ENCODE assay signal across 19 cellular contexts in the genomic region with DNA sequence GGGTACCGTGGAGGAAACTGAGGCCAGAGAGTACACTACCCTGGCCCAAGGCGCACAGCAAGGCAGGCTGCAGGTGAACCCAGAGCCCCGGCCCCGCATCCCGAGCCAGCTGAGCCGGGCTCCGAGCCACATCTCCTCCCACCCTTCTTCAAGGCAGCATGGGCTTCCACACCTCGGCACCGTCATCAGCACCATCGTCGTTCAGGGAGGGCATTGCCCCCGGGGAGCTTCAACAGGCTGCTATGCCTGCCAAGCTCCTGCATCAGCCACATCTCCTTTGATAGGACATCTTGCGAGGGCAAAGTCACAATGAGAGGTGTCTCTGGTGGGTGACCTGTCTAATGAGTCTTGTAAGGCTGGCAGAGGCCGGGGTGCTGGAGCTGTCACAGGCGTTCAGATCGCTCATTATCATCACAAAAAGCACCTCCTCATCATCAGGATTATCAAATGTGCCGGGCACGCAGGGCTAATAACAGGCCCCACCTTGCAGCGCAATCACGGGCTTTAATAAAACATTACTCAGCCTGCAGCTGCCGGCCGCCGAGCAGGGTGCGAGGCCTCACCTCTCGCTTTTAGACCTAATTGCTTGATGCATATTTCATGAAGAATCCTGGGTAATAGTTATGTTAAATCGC. TPM values are rescaled to one million over a fixed set of nuclear protein-coding genes. Genes with fewer than 3 reads are reported as not detected.
A peak's percentile ranks its signal among the peaks of the same experiment; 100 is the strongest.
DNase-seq lines count a peak whose midpoint lies in the region; ATAC-seq and TF ChIP-seq lines count a peak whose summit lies in the region.
"Had no signal": no experiment of that assay in that cellular context is flagged by ENCODE, and none has a peak within 500 bp of the region (broad histone marks: within the 10 kb centered on the region; RNA-seq: fewer than 3 reads in every experiment).

No MANE protein-coding gene starts in this region.

- DNase-seq in activated effector memory CD4-positive, alpha-beta T cell treated with anti-CD3 and anti-CD28 coated beads, Interleukin-2, amount 50 U/mL, for 16 hours, result peak; percentile 36
- DNase-seq in activated effector memory CD4-positive, alpha-beta T cell treated with Interleukin-2 at 50 U/mL for 16 hours, result no peak
- DNase-seq in endodermal cell (no peak), trophoblast cell (no peak), PC-9 (no peak)
- no peak for DNase-seq in stimulated activated CD4-positive, alpha-beta T cell treated with anti-CD3 and anti-CD28 coated beads, Interleukin-4, amount 100 ng/mL, for 4 hours
- DNase-seq: BE2C; CD4-positive, CD25-positive, alpha-beta regulatory T cell; DMS153; GF-D8; GOT3; KBM-7; NCI-H1105; NCI-H1930; NCI-H446; NCI-H69; SHP77; SK-N-SH had no signal

- H3K9me3 Mint-ChIP-seq in endodermal cell, result no peaks in the 10 kb centered on the region
- H3K9me3 Mint-ChIP-seq: CD4-positive, CD25-positive, alpha-beta regulatory T cell had no signal

- peaks cover 5% of the 10 kb centered on the region for H3K79me1 ChIP-seq in trophoblast cell (ENCODE audit: low read length)

- H3K23ac ChIP-seq in trophoblast cell (ENCODE audit: low read length), result no peak overlapping the region

- BruUV-seq in PC-9 (replicated peaks; lab: Mats Ljungman, UMichigan), result no TSS peak

- H3K27ac ChIP-seq in endodermal cell (ENCODE audit: low read depth, low read length) (no peak overlapping the region), trophoblast cell (ENCODE audit: low read depth, low read length) (no peak overlapping the region), PC-9 (no peak overlapping the region)

- no peak overlapping the region for H3K14ac ChIP-seq in trophoblast cell (ENCODE audit: low read length)

- no peak overlapping the region for H3K4ac ChIP-seq in trophoblast cell (ENCODE audit: low read depth, low read length)

- peaks cover 63% of the 10 kb centered on the region for H3K4me1 Mint-ChIP-seq in endodermal cell

- H4K91ac ChIP-seq in trophoblast cell (ENCODE audit: low read depth, low read length), result no peak overlapping the region

- no peaks in the 10 kb centered on the region for H3K27me3 Mint-ChIP-seq in endodermal cell (ENCODE audit: insufficient read depth)
- H3K27me3 Mint-ChIP-seq: CD4-positive, CD25-positive, alpha-beta regulatory T cell had no signal

- 93 to 94% methylated on average over 14 to 26 of the region's 26 CpGs for WGBS in endodermal cell (ENCODE audit: insufficient coverage in 1 of 2, insufficient read length in 1 of 2), 2 experiments
- WGBS in trophoblast cell (ENCODE audit: extremely low coverage, insufficient coverage, insufficient read length), result no CpG with 5 or more reads among the region's 26 CpGs

- H3K4me3 Mint-ChIP-seq in endodermal cell, result no peak overlapping the region
- H3K4me3 Mint-ChIP-seq: CD4-positive, CD25-positive, alpha-beta regulatory T cell had no signal

- H3K9me3 ChIP-seq in endodermal cell (ENCODE audit: control insufficient read depth, low read length) (no peaks in the 10 kb centered on the region), trophoblast cell (ENCODE audit: insufficient read depth, low read depth, low read length) (no peaks in the 10 kb centered on the region), PC-9 (ENCODE audit: insufficient read depth, low read depth) (no peaks in the 10 kb centered on the region)
- H3K9me3 ChIP-seq: BE2C, SK-N-SH had no signal

- H3K79me2 ChIP-seq in trophoblast cell (ENCODE audit: control insufficient read depth, insufficient read depth, low read length, poor library complexity), result no peaks in the 10 kb centered on the region
- H3K79me2 ChIP-seq in PC-9 (ENCODE audit: low read depth), result peaks cover 13% of the 10 kb centered on the region; the same call in 1 of the 2 replicates

- H4K20me1 ChIP-seq in PC-9 (ENCODE audit: insufficient read depth), result peaks cover 13% of the 10 kb centered on the region

- POLR2A ChIA-PET in PC-9 (lab: Charles Lee; ENCODE audit: unreplicated experiment), result no interaction called here

- ATAC-seq in HG02763 (IDR thresholded peaks at IDR 0.05; ENCODE audit: unreplicated experiment), result no peak

- H2AK5ac ChIP-seq in trophoblast cell (ENCODE audit: low read length), result peak overlapping the region; percentile 7

- no peak overlapping the region for H2BK120ac ChIP-seq in trophoblast cell (ENCODE audit: insufficient read depth, low read length, poor library complexity)

- H2BK5ac ChIP-seq in trophoblast cell (ENCODE audit: low read depth, low read length, poor library complexity), result no peak overlapping the region

- intact Hi-C loops in PC-9 (cut with micrococcal nuclease; ENCODE audit: unreplicated experiment), result no loop called here

- H3K4me1 ChIP-seq in endodermal cell (ENCODE audit: control insufficient read depth, insufficient read depth, low read length) (peaks cover 35% of the 10 kb centered on the region), trophoblast cell (ENCODE audit: control insufficient read depth in 1 of 2, insufficient read depth in 2 of 2, low read length in 2 of 2) (peaks cover 24 to 35% of the 10 kb centered on the region in 2 experiments), PC-9 (replicated peaks; ENCODE audit: insufficient read depth) (no peaks in the 10 kb centered on the region)

- H3K36me3 ChIP-seq in endodermal cell (ENCODE audit: control insufficient read depth, insufficient read depth, low read length) (peaks cover 27% of the 10 kb centered on the region), trophoblast cell (ENCODE audit: control insufficient read depth in 1 of 2, insufficient read depth in 2 of 2, low read length in 2 of 2) (peaks cover 44 to 53% of the 10 kb centered on the region in 2 experiments), PC-9 (ENCODE audit: low read depth) (no peaks in the 10 kb centered on the region)

- H3K18ac ChIP-seq in trophoblast cell (ENCODE audit: low read length), result peak overlapping the region; percentile 3

- no peak overlapping the region for H2BK12ac ChIP-seq in trophoblast cell (ENCODE audit: low read length)

- H4K8ac ChIP-seq in trophoblast cell (ENCODE audit: low read depth, low read length), result no peak overlapping the region

- H3K4me3 ChIP-seq in endodermal cell (ENCODE audit: low read length) (no peak overlapping the region), trophoblast cell (ENCODE audit: low read depth, low read length) (no peak overlapping the region), PC-9 (no peak overlapping the region)

- H3K9ac ChIP-seq in endodermal cell (ENCODE audit: extremely low read depth, low read length, poor library complexity, severe bottlenecking) (peak overlapping the region; percentile 1), trophoblast cell (ENCODE audit: low read length) (no peak overlapping the region)
- H3K9ac ChIP-seq: SK-N-SH had no signal

- H3K9me2 ChIP-seq in PC-9 (ENCODE audit: insufficient read depth), result no peaks in the 10 kb centered on the region
- H3K9me2 ChIP-seq: SK-N-SH had no signal

- CTCF ChIA-PET in PC-9 (lab: Charles Lee), result no interaction called here

- H4K12ac ChIP-seq in trophoblast cell (ENCODE audit: low read depth, low read length), result no peak overlapping the region

- no peaks in the 10 kb centered on the region for H3F3A ChIP-seq in PC-9 (ENCODE audit: insufficient read depth, low read depth)

- no peak overlapping the region for H2AFZ ChIP-seq in trophoblast cell (ENCODE audit: insufficient read depth, low read length, poor library complexity)
- no peak overlapping the region for H2AFZ ChIP-seq in PC-9

- H3K27me3 ChIP-seq in endodermal cell (ENCODE audit: control insufficient read depth, insufficient read depth, low read length, poor library complexity, severe bottlenecking) (no peaks in the 10 kb centered on the region), trophoblast cell (ENCODE audit: insufficient read depth, low read length) (no peaks in the 10 kb centered on the region), PC-9 (ENCODE audit: insufficient read depth, low read depth) (no peaks in the 10 kb centered on the region)
- H3K27me3 ChIP-seq: BE2C had no signal

- TF ChIP-seq CTCF in endodermal cell (conservative IDR thresholded peaks at IDR 0.05), result no peak
- TF ChIP-seq CTCF in PC-9 (conservative IDR thresholded peaks at IDR 0.05), result no peak

- H3K4me2 ChIP-seq in trophoblast cell (ENCODE audit: low read length), result no peak overlapping the region
- no peak overlapping the region for H3K4me2 ChIP-seq in PC-9
- H3K4me2 ChIP-seq: SK-N-SH had no signal

- peaks cover 17% of the 10 kb centered on the region for H3K36me3 Mint-ChIP-seq in endodermal cell (ENCODE audit: low read depth)
- H3K36me3 Mint-ChIP-seq: CD4-positive, CD25-positive, alpha-beta regulatory T cell had no signal

- H3K27ac Mint-ChIP-seq in endodermal cell, result peak overlapping the region; percentile 57
- H3K27ac Mint-ChIP-seq: CD4-positive, CD25-positive, alpha-beta regulatory T cell had no signal

RNA-seq across cellular contexts. Expression of a gene that starts 20.0 kb away (rescaled TPM):
- 10 to 100 TPM; 15.8 to 17.2 TPM for total RNA-seq in endodermal cell
- 15.8 TPM for polyA plus RNA-seq in endodermal cell (2013, experiment 1 of 2)
- polyA plus RNA-seq in endodermal cell (2013, experiment 2 of 2), result 16.7 TPM
- 12.2 and 12.4 TPM in 2 replicates for polyA plus RNA-seq in trophoblast cell (2013)
- total RNA-seq in PC-9 (2021), result 12.7 and 14.9 TPM in 2 replicates
